ENCODE assay signal across 16 cellular contexts in genomic region chr20:11271920-11272594, GRCh38.
DNase-seq lines count a peak whose midpoint lies in the region; ATAC-seq, FAIRE-seq and TF ChIP-seq lines count a peak whose summit lies in the region.
"Had no signal": no experiment of that assay in that cellular context is flagged by ENCODE, and none has a peak within 500 bp of the region (broad histone marks: within the 10 kb centered on the region; RNA-seq: fewer than 3 reads in every experiment).

No MANE protein-coding gene starts in this region.

- no peak overlapping the region for H4K8ac ChIP-seq in neuronal stem cell (ENCODE audit: low read depth, low read length)

- 33% methylated on average over 18 of the region's 18 CpGs for WGBS in HepG2 (ENCODE audit: low lambda C conversion rate)
- 67% methylated on average over 10 of the region's 18 CpGs for WGBS in right lobe of liver (ENCODE audit: insufficient coverage, low coverage, low lambda C conversion rate, missing lambda C conversion rate)
- 56 to 57% methylated on average over 18 of the region's 18 CpGs for WGBS in ectodermal cell, 2 experiments
- no CpG with 5 or more reads among the region's 18 CpGs for WGBS in neuronal stem cell (ENCODE audit: extremely low coverage in 2 of 2, insufficient read length in 2 of 2, insufficient replicate concordance in 1 of 2), 2 donors

- no peak overlapping the region for H2BK120ac ChIP-seq in neuronal stem cell (ENCODE audit: low read depth, low read length)

- no peak for FAIRE-seq in HepG2 (lab: Jason Lieb, UNC)
- FAIRE-seq in GM19239 (lab: Jason Lieb, UNC): no peak
- FAIRE-seq: HTR-8/SVneo, K562 had no signal

- H2AFZ ChIP-seq in HepG2 (ENCODE audit: low read length): no peak overlapping the region
- peak overlapping the region; percentile 37 for H2AFZ ChIP-seq in neuronal stem cell (ENCODE audit: low read length)

- no peak overlapping the region for H2AK5ac ChIP-seq in neuronal stem cell (ENCODE audit: low read depth, low read length)

- H3K27me3 ChIP-seq in HepG2 (ENCODE audit: control insufficient read depth in 1 of 2, insufficient read depth in 2 of 2, low read length in 2 of 2) (peaks cover 0 to 8% of the 10 kb centered on the region in 2 experiments; a peak in 1 of 5 replicates), right lobe of liver (no peaks in the 10 kb centered on the region), ectodermal cell (ENCODE audit: control insufficient read depth, insufficient read depth, low read length, poor library complexity, severe bottlenecking) (no peaks in the 10 kb centered on the region), neuronal stem cell (ENCODE audit: control insufficient read depth in 3 of 3, insufficient read depth in 3 of 3, low read depth in 1 of 3, low read length in 3 of 3) (no peaks in the 10 kb centered on the region)

- H3K4ac ChIP-seq in neuronal stem cell (ENCODE audit: low read length): no peak overlapping the region

- no peak overlapping the region for H2BK15ac ChIP-seq in neuronal stem cell (ENCODE audit: low read length)

- peak overlapping the region; percentile 0 for H3K18ac ChIP-seq in neuronal stem cell (ENCODE audit: low read length)

- H3K4me3 ChIP-seq in HepG2 (replicated peaks in 1 of 3; ENCODE audit: insufficient read depth in 1 of 3, low read depth in 2 of 3, low read length in 3 of 3) (no peak overlapping the region), right lobe of liver (no peak overlapping the region), ectodermal cell (ENCODE audit: insufficient read depth, low read depth, low read length) (no peak overlapping the region), neuronal stem cell (ENCODE audit: low read length in 2 of 2) (no peak overlapping the region), mucosa of descending colon (no peak overlapping the region)
- H3K4me3 ChIP-seq: K562 had no signal

- TF ChIP-seq CTCF in HepG2 (CRISPR knock-in tag; IDR thresholded peaks at IDR 0.05) (no peak), right lobe of liver (IDR thresholded peaks at IDR 0.05) (no peak), mucosa of descending colon (IDR thresholded peaks at IDR 0.05) (no peak)

- H3K27ac ChIP-seq in HepG2 (ENCODE audit: extremely low read length, insufficient read depth, low read length) (no peak overlapping the region), right lobe of liver (no peak overlapping the region), ectodermal cell (ENCODE audit: insufficient read depth, low read depth, low read length, poor library complexity, severe bottlenecking) (peak overlapping the region; percentile 28), neuronal stem cell (replicated peaks; ENCODE audit: low read length) (peak overlapping the region; percentile 92)
- H3K27ac ChIP-seq: C4-2B had no signal

- H4K91ac ChIP-seq in neuronal stem cell (ENCODE audit: low read depth, low read length, poor library complexity): no peak overlapping the region

- H3K9ac ChIP-seq in HepG2 (ENCODE audit: insufficient read depth, low read depth, low read length) (no peak overlapping the region), neuronal stem cell (ENCODE audit: low read depth, low read length, poor library complexity) (no peak overlapping the region)

- no peak overlapping the region for H2BK12ac ChIP-seq in neuronal stem cell (ENCODE audit: low read length)

- H2BK5ac ChIP-seq in neuronal stem cell (ENCODE audit: low read length): no peak overlapping the region

- H3K36me3 ChIP-seq in HepG2 (replicated peaks in 1 of 2; ENCODE audit: control insufficient read depth in 1 of 2, insufficient read depth in 2 of 2, low read length in 2 of 2): no peaks in the 10 kb centered on the region
- no peaks in the 10 kb centered on the region for H3K36me3 ChIP-seq in right lobe of liver
- no peaks in the 10 kb centered on the region for H3K36me3 ChIP-seq in ectodermal cell (ENCODE audit: control insufficient read depth, insufficient read depth, low read length)
- H3K36me3 ChIP-seq in neuronal stem cell (replicated peaks in 1 of 2; ENCODE audit: control insufficient read depth in 2 of 2, insufficient read depth in 2 of 2, low read length in 2 of 2): no peaks in the 10 kb centered on the region
- H3K36me3 ChIP-seq in mucosa of descending colon (ENCODE audit: low read depth): no peaks in the 10 kb centered on the region

- CTCF ChIA-PET in HepG2 (lab: Yijun Ruan, JAX; ENCODE audit: low intra/inter-chr PET ratio, low total read pairs): no interaction called here

- intact Hi-C loops in HepG2 (cut with micrococcal nuclease; ENCODE audit: unreplicated experiment): loop anchor here (5.0 to 10.0 kb wide), 4 partner anchors 177 to 837 kb away; partner anchors contain the start of genes MKKS and SLX4IP
- intact Hi-C loops in right lobe of liver (cut with DNase I): no loop called here
- intact Hi-C loops in mucosa of descending colon (cut with DNase I, micrococcal nuclease): no loop called here

- H3K79me1 ChIP-seq in neuronal stem cell (ENCODE audit: low read depth, low read length): no peaks in the 10 kb centered on the region

- no peak for TF ChIP-seq POLR2A in HepG2 (IDR thresholded peaks at IDR 0.05; ENCODE audit: insufficient read depth in 1 of 2, low read depth in 2 of 2, low read length in 2 of 2)
- TF ChIP-seq POLR2A in right lobe of liver (IDR thresholded peaks at IDR 0.05): no peak

- POLR2A ChIA-PET in HepG2 (lab: Yijun Ruan, JAX): interaction anchor here (0.9 kb wide), 1 partner anchor 706 kb away, joined by 3 read pairs; no protein-coding TSS in a partner anchor

- in situ Hi-C loops in HepG2 (cut with HindIII; ENCODE audit: extremely low pct_ligation_motif_present, low pct_unique_long_range_greater_than_20kb): loop anchor here (5.0 kb wide), 2 partner anchors 605 to 715 kb away; no protein-coding TSS in a partner anchor

- no peaks in the 10 kb centered on the region for H4K20me1 ChIP-seq in HepG2 (ENCODE audit: insufficient read depth, low read length)

- H3K4me2 ChIP-seq in HepG2 (ENCODE audit: low read depth, low read length) (no peak overlapping the region), neuronal stem cell (ENCODE audit: insufficient read depth, low read length, poor library complexity, severe bottlenecking) (no peak overlapping the region)

- no peak overlapping the region for H3K23ac ChIP-seq in neuronal stem cell (ENCODE audit: low read depth, low read length, poor library complexity)

- H3K4me1 ChIP-seq in HepG2 (ENCODE audit: insufficient read depth, low read length) (peaks cover 9% of the 10 kb centered on the region), right lobe of liver (no peaks in the 10 kb centered on the region), ectodermal cell (ENCODE audit: control insufficient read depth, insufficient read depth, low read length) (peaks cover 49% of the 10 kb centered on the region), neuronal stem cell (ENCODE audit: control insufficient read depth in 2 of 2, insufficient read depth in 1 of 2, low read depth in 1 of 2, low read length in 2 of 2) (peaks cover 28 to 33% of the 10 kb centered on the region in 2 donors), mucosa of descending colon (ENCODE audit: low read depth) (no peaks in the 10 kb centered on the region)

- H3K9me3 ChIP-seq in HepG2 (ENCODE audit: low read length): no peaks in the 10 kb centered on the region
- no peaks in the 10 kb centered on the region for H3K9me3 ChIP-seq in right lobe of liver
- H3K9me3 ChIP-seq in ectodermal cell (ENCODE audit: control insufficient read depth, low read length): no peaks in the 10 kb centered on the region
- H3K9me3 ChIP-seq in neuronal stem cell (replicated peaks in 1 of 2; ENCODE audit: control insufficient read depth in 2 of 2, insufficient read depth in 1 of 2, low read depth in 1 of 2, low read length in 2 of 2): no peaks in the 10 kb centered on the region
- no peaks in the 10 kb centered on the region for H3K9me3 ChIP-seq in mucosa of descending colon
- H3K9me3 ChIP-seq: Caco-2 had no signal

- no peak for TF ChIP-seq RAD21 in HepG2 (CRISPR knock-in tag; IDR thresholded peaks at IDR 0.05)

- BruUV-seq in HepG2 (replicated peaks; lab: Mats Ljungman, UMichigan): no TSS peak

- ATAC-seq in HepG2 (no peak), right lobe of liver (no peak), mucosa of descending colon (no peak), HG02642 (IDR thresholded peaks at IDR 0.05; ENCODE audit: poor library complexity, unreplicated experiment) (no peak)
- ATAC-seq: K562, PC-3 had no signal

- DNase-seq in HepG2 (ENCODE audit: low spot score) (no peak), right lobe of liver (no peak), neuronal stem cell (ENCODE audit: low spot score) (peak; percentile 51), GM19239 (ENCODE audit: insufficient read length, low spot score) (no peak), DMS153 (lab: John Stamatoyannopoulos, UW) (no peak), mucosa of descending colon (no peak)
- DNase-seq: NCI-H1436; NCI-H2081; NK-92 treated with Interleukin-12 subunit alpha and Interleukin-12 subunit beta, amount 100 ng/mL, for 24 hours; PC-3 had no signal

- TF ChIP-seq EP300 in HepG2 (IDR thresholded peaks at IDR 0.05; ENCODE audit: low read depth in 2 of 2, low read length in 2 of 2) (no peak), HepG2 (CRISPR knock-in tag; IDR thresholded peaks at IDR 0.05; ENCODE audit: borderline replicate concordance) (no peak)

- no peaks in the 10 kb centered on the region for H3K79me2 ChIP-seq in HepG2 (ENCODE audit: insufficient read depth, low read length)

- no peak overlapping the region for H3K14ac ChIP-seq in neuronal stem cell (ENCODE audit: low read length)

TF ChIP-seq in HepG2, 621 proteins besides CTCF, POLR2A, EP300 and RAD21:
- TF ChIP-seq MAFF (IDR thresholded peaks at IDR 0.05; ENCODE audit: low read depth, low read length) (peak; percentile 86), KLF9 (CRISPR knock-in tag; IDR thresholded peaks at IDR 0.05; ENCODE audit: low read depth) (no peak), THAP8 (CRISPR knock-in tag; IDR thresholded peaks at IDR 0.05; ENCODE audit: borderline replicate concordance) (no peak), ZNF263 (CRISPR knock-in tag; IDR thresholded peaks at IDR 0.05) (peak; percentile 55; the same call in 1 of the 2 replicates), MAFK (conservative IDR thresholded peaks at IDR 0.05 in 1 of 2, IDR thresholded peaks at IDR 0.05 in 1 of 2; ENCODE audit: low read length in 2 of 2) (peak; percentile 87 to 93)

Comparison
In these comparisons a context has a peak if more than half of its experiments do, and no peak if none do; other contexts are left out.
1. H3K27ac ChIP-seq: peak in ectodermal cell (single experiment) and neuronal stem cell (single experiment); none in HepG2 (single experiment) and right lobe of liver (0 of 3).